14 cellular contexts compared by ENCODE assay signal in the genomic region with DNA sequence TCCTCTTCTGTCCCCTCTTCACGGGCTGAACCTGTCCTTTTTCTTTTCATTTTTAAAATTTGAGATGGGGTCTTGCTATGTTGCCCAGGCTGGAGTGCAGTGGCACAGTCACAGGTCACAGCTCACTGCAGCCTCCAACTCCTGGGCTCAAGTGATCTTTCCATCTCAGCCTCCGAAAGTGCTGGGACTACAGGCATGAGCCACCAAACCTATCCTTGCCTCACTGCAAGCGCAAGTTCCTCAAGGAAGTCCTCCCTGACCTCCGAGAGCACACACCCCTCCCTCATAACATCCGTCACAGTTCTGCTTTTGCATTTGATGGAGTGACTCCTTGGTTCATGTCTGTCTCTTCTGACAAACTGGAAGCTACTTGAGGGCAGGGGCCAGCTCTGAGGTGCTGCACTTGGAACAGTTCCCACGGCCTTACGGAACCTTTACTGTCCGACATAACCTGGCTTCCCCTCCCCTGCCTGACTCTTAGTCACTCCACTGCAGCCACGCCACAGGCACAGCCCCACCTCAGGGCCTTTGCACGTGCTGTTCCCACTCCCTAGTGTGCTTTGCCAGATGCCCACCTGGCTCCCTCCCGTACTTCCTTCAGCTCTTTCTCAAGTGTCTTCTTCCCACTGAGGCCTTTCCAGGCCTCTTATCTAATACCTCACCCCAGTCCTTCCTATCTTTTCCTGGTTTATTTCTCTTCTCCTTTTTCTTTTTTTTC. TPM values are rescaled to one million over a fixed set of nuclear protein-coding genes. Genes with fewer than 3 reads are reported as not detected.
A peak's percentile ranks its signal among the peaks of the same experiment; 100 is the strongest.
DNase-seq lines count a peak whose midpoint lies in the region; ATAC-seq, FAIRE-seq and TF ChIP-seq lines count a peak whose summit lies in the region.
"Had no signal": no experiment of that assay in that cellular context is flagged by ENCODE, and none has a peak within 500 bp of the region (broad histone marks: within the 10 kb centered on the region; RNA-seq: fewer than 3 reads in every experiment).

No MANE protein-coding gene starts in this region.

- no peak overlapping the region for H3K4me2 ChIP-seq in astrocyte (ENCODE audit: low read length)

- peaks cover 9% of the 10 kb centered on the region for H3K79me2 ChIP-seq in astrocyte (ENCODE audit: insufficient read depth, low read length)

- WGBS in psoas muscle, 3 donors = 87 to 91% (median 89%) methylated on average over 11 of the region's 11 CpGs

- H3K27ac Mint-ChIP-seq in activated CD4-positive, alpha-beta memory T cell treated with anti-CD3 and anti-CD28 coated beads, Interleukin-2, amount 10 ng/mL, durations not matched to agents 7 days and 5 days = peak overlapping the region; percentile 12
- H3K27ac Mint-ChIP-seq in activated CD4-positive, alpha-beta memory T cell treated with anti-CD3 and anti-CD28 coated beads for 36 hours = no peak overlapping the region
- H3K27ac Mint-ChIP-seq in astrocyte (ENCODE audit: unreplicated experiment) = peak overlapping the region; percentile 7
- H3K27ac Mint-ChIP-seq in Calu3 (ENCODE audit: unreplicated experiment) = no peak overlapping the region

- peaks cover 17% of the 10 kb centered on the region for H4K20me1 ChIP-seq in astrocyte (ENCODE audit: insufficient read depth, low read length)

- H3K4me1 Mint-ChIP-seq in activated CD4-positive, alpha-beta memory T cell treated with anti-CD3 and anti-CD28 coated beads, Interleukin-2, amount 10 ng/mL, durations not matched to agents 7 days and 5 days = peaks cover 34% of the 10 kb centered on the region
- peaks cover 15% of the 10 kb centered on the region for H3K4me1 Mint-ChIP-seq in activated CD4-positive, alpha-beta memory T cell treated with anti-CD3 and anti-CD28 coated beads for 36 hours (ENCODE audit: low read depth)
- H3K4me1 Mint-ChIP-seq in astrocyte (ENCODE audit: low read depth, unreplicated experiment) (peaks cover 11% of the 10 kb centered on the region), Calu3 (ENCODE audit: low read depth, unreplicated experiment) (peaks cover 39% of the 10 kb centered on the region)

- H2AFZ ChIP-seq in astrocyte (ENCODE audit: low read depth, low read length) = no peak overlapping the region

- no peak overlapping the region for H3K9ac ChIP-seq in astrocyte (ENCODE audit: low read length)

- TF ChIP-seq POLR2A in NB4 (IDR thresholded peaks at IDR 0.05; ENCODE audit: extremely low read depth, insufficient read length) = no peak

- H3K27me3 Mint-ChIP-seq in activated CD4-positive, alpha-beta memory T cell treated with anti-CD3 and anti-CD28 coated beads, Interleukin-2, amount 10 ng/mL, durations not matched to agents 7 days and 5 days = no peaks in the 10 kb centered on the region
- no peaks in the 10 kb centered on the region for H3K27me3 Mint-ChIP-seq in activated CD4-positive, alpha-beta memory T cell treated with anti-CD3 and anti-CD28 coated beads for 36 hours
- H3K27me3 Mint-ChIP-seq in astrocyte (ENCODE audit: low read depth, unreplicated experiment) (no peaks in the 10 kb centered on the region), Calu3 (ENCODE audit: unreplicated experiment) (no peaks in the 10 kb centered on the region)

- POLR2A ChIA-PET in activated CD4-positive, alpha-beta memory T cell treated with anti-CD3 and anti-CD28 coated beads, Interleukin-2, amount 10 ng/mL, durations not matched to agents 7 days and 5 days (lab: Charles Lee) = interaction anchor here (1.0 to 1.7 kb wide), 3 partner anchors 9 to 22 kb away, joined by 3 to 7 read pairs (median 3); a partner anchor contains a TSS
- POLR2A ChIA-PET in activated CD4-positive, alpha-beta memory T cell treated with anti-CD3 and anti-CD28 coated beads for 36 hours (lab: Charles Lee) = interaction anchor here (1.1 kb wide), 1 partner anchor 11 kb away, joined by 3 read pairs; no protein-coding TSS in a partner anchor

- no peak for TF ChIP-seq CTCF in NB4 (IDR thresholded peaks at IDR 0.05; ENCODE audit: low read depth, low read length)
- no peak for TF ChIP-seq CTCF in astrocyte (IDR thresholded peaks at IDR 0.05; ENCODE audit: insufficient read depth, low read depth, low read length)
- no peak for TF ChIP-seq CTCF in psoas muscle (IDR thresholded peaks at IDR 0.05)
- no peak for TF ChIP-seq CTCF in Calu3 (IDR thresholded peaks at IDR 0.05; ENCODE audit: unreplicated experiment)

- H3K27ac ChIP-seq in astrocyte (ENCODE audit: low read depth, low read length) (no peak overlapping the region), psoas muscle (peak overlapping the region; percentile 23)

- no TSS peak for BruUV-seq in Calu3 (replicated peaks; lab: Mats Ljungman, UMichigan)

- H3K4me3 ChIP-seq in NB4 (ENCODE audit: low read depth, low read length) (no peak overlapping the region), astrocyte (ENCODE audit: insufficient read depth, low read depth, low read length) (no peak overlapping the region), psoas muscle (no peak overlapping the region)
- H3K4me3 ChIP-seq: upper lobe of left lung had no signal

- FAIRE-seq in astrocyte (lab: Jason Lieb, UNC) = no peak

- intact Hi-C loops in activated CD4-positive, alpha-beta memory T cell treated with anti-CD3 and anti-CD28 coated beads for 36 hours (cut with micrococcal nuclease) = no loop called here
- intact Hi-C loops in psoas muscle (cut with DNase I) = no loop called here
- intact Hi-C loops in Calu3 (cut with micrococcal nuclease; ENCODE audit: unreplicated experiment) = no loop called here

- peaks cover 8% of the 10 kb centered on the region for H3K36me3 ChIP-seq in astrocyte (ENCODE audit: insufficient read depth, low read length)
- H3K36me3 ChIP-seq in psoas muscle (ENCODE audit: insufficient read depth in 1 of 2, low read depth in 1 of 2) = peaks cover 0 to 39% of the 10 kb centered on the region in 2 donors

- H3K36me3 Mint-ChIP-seq in activated CD4-positive, alpha-beta memory T cell treated with anti-CD3 and anti-CD28 coated beads, Interleukin-2, amount 10 ng/mL, durations not matched to agents 7 days and 5 days (ENCODE audit: low read depth) = peaks cover 34% of the 10 kb centered on the region
- H3K36me3 Mint-ChIP-seq in activated CD4-positive, alpha-beta memory T cell treated with anti-CD3 and anti-CD28 coated beads for 36 hours = peaks cover 22% of the 10 kb centered on the region
- H3K36me3 Mint-ChIP-seq in astrocyte (ENCODE audit: low read depth, unreplicated experiment) (peaks cover 25% of the 10 kb centered on the region), Calu3 (ENCODE audit: insufficient read depth, unreplicated experiment) (peaks cover 72% of the 10 kb centered on the region)

- H3K9me3 Mint-ChIP-seq in activated CD4-positive, alpha-beta memory T cell treated with anti-CD3 and anti-CD28 coated beads, Interleukin-2, amount 10 ng/mL, durations not matched to agents 7 days and 5 days = no peaks in the 10 kb centered on the region
- H3K9me3 Mint-ChIP-seq in activated CD4-positive, alpha-beta memory T cell treated with anti-CD3 and anti-CD28 coated beads for 36 hours = no peaks in the 10 kb centered on the region
- H3K9me3 Mint-ChIP-seq in astrocyte (ENCODE audit: unreplicated experiment) (no peaks in the 10 kb centered on the region), Calu3 (ENCODE audit: low read depth, unreplicated experiment) (no peaks in the 10 kb centered on the region)

- no peak for ATAC-seq in psoas muscle

- peaks cover 16% of the 10 kb centered on the region for H3K4me1 ChIP-seq in astrocyte (ENCODE audit: insufficient read depth, low read length)
- H3K4me1 ChIP-seq in psoas muscle = peaks cover 11% of the 10 kb centered on the region

- CTCF ChIA-PET in activated CD4-positive, alpha-beta memory T cell treated with anti-CD3 and anti-CD28 coated beads, Interleukin-2, amount 10 ng/mL, durations not matched to agents 7 days and 5 days (lab: Charles Lee) = interaction anchor here (1.1 kb wide), 1 partner anchor 18 kb away, joined by 3 read pairs; no protein-coding TSS in a partner anchor
- CTCF ChIA-PET in activated CD4-positive, alpha-beta memory T cell treated with anti-CD3 and anti-CD28 coated beads for 36 hours (lab: Charles Lee) = interaction anchor here (1.2 kb wide), 1 partner anchor 55 kb away, joined by 6 read pairs; no protein-coding TSS in a partner anchor
- CTCF ChIA-PET in Calu3 (lab: Charles Lee) = no interaction called here

- H3K27me3 ChIP-seq in astrocyte (ENCODE audit: insufficient read depth, low read length) = no peaks in the 10 kb centered on the region
- no peaks in the 10 kb centered on the region for H3K27me3 ChIP-seq in psoas muscle (ENCODE audit: insufficient read depth in 3 of 3, low read length in 2 of 3)
- H3K27me3 ChIP-seq: upper lobe of left lung had no signal

- DNase-seq in activated CD4-positive, alpha-beta memory T cell treated with anti-CD3 and anti-CD28 coated beads, Interleukin-2, amount 10 ng/mL, durations not matched to agents 7 days and 5 days = no peak
- no peak for DNase-seq in activated CD4-positive, alpha-beta memory T cell treated with anti-CD3 and anti-CD28 coated beads for 36 hours
- DNase-seq in NB4 (ENCODE audit: low read depth) (peak; percentile 61), astrocyte (ENCODE audit: low read depth) (no peak), psoas muscle (no peak), Calu3 (no peak), NCI-H748 treated with DMSO at 0.1 percent for 48 hours (lab: John Stamatoyannopoulos, UW) (no peak), SW480 (ENCODE audit: low spot score) (no peak)
- DNase-seq: ACHN; effector CD8-positive, alpha-beta T cell; NCI-H1092 treated with DMSO at 0.1 percent for 48 hours; NCI-H2171 treated with DMSO at 0.1 percent for 48 hours; stimulated activated CD4-positive, alpha-beta T cell treated with anti-CD3 and anti-CD28 coated beads, Interleukin-4, amount 100 ng/mL, for 4 hours had no signal

- H3K9me3 ChIP-seq in astrocyte (ENCODE audit: insufficient read depth, low read depth, low read length) (no peaks in the 10 kb centered on the region), psoas muscle (no peaks in the 10 kb centered on the region)
- H3K9me3 ChIP-seq: upper lobe of left lung had no signal

- H3K4me3 Mint-ChIP-seq in activated CD4-positive, alpha-beta memory T cell treated with anti-CD3 and anti-CD28 coated beads, Interleukin-2, amount 10 ng/mL, durations not matched to agents 7 days and 5 days = no peak overlapping the region
- no peak overlapping the region for H3K4me3 Mint-ChIP-seq in activated CD4-positive, alpha-beta memory T cell treated with anti-CD3 and anti-CD28 coated beads for 36 hours
- no peak overlapping the region for H3K4me3 Mint-ChIP-seq in astrocyte (ENCODE audit: unreplicated experiment)
- H3K4me3 Mint-ChIP-seq in Calu3 (ENCODE audit: low read depth, unreplicated experiment) = no peak overlapping the region

RNA-seq across cellular contexts. Expression of a gene that starts 4.4 kb away (rescaled TPM):
- total RNA-seq in activated CD4-positive, alpha-beta memory T cell treated with anti-CD3 and anti-CD28 coated beads, Interleukin-2, amount 10 ng/mL, durations not matched to agents 7 days and 5 days = 1 to 10 TPM; 1.9 to 2.5 TPM
- total RNA-seq in activated CD4-positive, alpha-beta memory T cell treated with anti-CD3 and anti-CD28 coated beads for 36 hours = 1 to 10 TPM; 2.3 to 2.9 TPM
- 0.22 and 0.27 TPM in 2 replicates for total RNA-seq in astrocyte
- 1 to 10 TPM in 1 of 4 donors, under 1 TPM in 3; 0.32 to 1.0 (median 0.51) TPM for total RNA-seq in psoas muscle
- polyA plus RNA-seq in psoas muscle = 1 to 10 TPM in 2 of 3 donors, under 1 TPM in 1; 0.76 to 1.6 (median 1.5) TPM
- total RNA-seq in Calu3 (2022) = 3.6 and 4.7 TPM in 2 replicates

RNA-seq across cellular contexts. Expression of a gene that starts 8.7 kb away (rescaled TPM):
- total RNA-seq in activated CD4-positive, alpha-beta memory T cell treated with anti-CD3 and anti-CD28 coated beads, Interleukin-2, amount 10 ng/mL, durations not matched to agents 7 days and 5 days = 100 to 1,000 TPM in 1 of 2 experiments, 10 to 100 TPM in 1; 99.4 to 106 TPM
- 10 to 100 TPM; 32.5 to 36.9 TPM for total RNA-seq in activated CD4-positive, alpha-beta memory T cell treated with anti-CD3 and anti-CD28 coated beads for 36 hours
- total RNA-seq in astrocyte (20.5 and 25.2 TPM in 2 replicates), psoas muscle (100 to 1,000 TPM in 1 of 4 donors, 10 to 100 TPM in 3; 47.1 to 156 (median 60.2) TPM), Calu3 (2022) (21.1 and 28.0 TPM in 2 replicates)
- polyA plus RNA-seq in psoas muscle = 10 to 100 TPM; 24.8 to 96.2 (median 81.4) TPM

RNA-seq across cellular contexts. Expression of a gene that starts 11.5 kb away (rescaled TPM):
- 100 to 1,000 TPM; 146 to 147 TPM for total RNA-seq in activated CD4-positive, alpha-beta memory T cell treated with anti-CD3 and anti-CD28 coated beads, Interleukin-2, amount 10 ng/mL, durations not matched to agents 7 days and 5 days
- 100 to 1,000 TPM; 121 to 133 TPM for total RNA-seq in activated CD4-positive, alpha-beta memory T cell treated with anti-CD3 and anti-CD28 coated beads for 36 hours
- total RNA-seq in astrocyte (140 TPM in 2 replicates), psoas muscle (10 to 100 TPM; 38.1 to 64.5 (median 58.5) TPM), Calu3 (2022) (184 and 187 TPM in 2 replicates)
- polyA plus RNA-seq in psoas muscle = 100 to 1,000 TPM in 2 of 3 donors, 10 to 100 TPM in 1; 79.1 to 172 (median 130) TPM

RNA-seq across cellular contexts. Expression of a gene that starts 21.8 kb away (rescaled TPM):
- 1,000 to 10,000 TPM; 1,403 to 1,450 TPM for total RNA-seq in activated CD4-positive, alpha-beta memory T cell treated with anti-CD3 and anti-CD28 coated beads, Interleukin-2, amount 10 ng/mL, durations not matched to agents 7 days and 5 days
- total RNA-seq in activated CD4-positive, alpha-beta memory T cell treated with anti-CD3 and anti-CD28 coated beads for 36 hours = 1,000 to 10,000 TPM; 1,724 to 1,734 TPM
- 1,795 and 1,830 TPM in 2 replicates for total RNA-seq in astrocyte
- 1,000 to 10,000 TPM; 5,088 to 7,531 (median 6,001) TPM for total RNA-seq in psoas muscle
- polyA plus RNA-seq in psoas muscle = over 10,000 TPM in 1 of 3 donors, 1,000 to 10,000 TPM in 2; 4,532 to 12,458 (median 6,880) TPM
- 1,549 and 1,562 TPM in 2 replicates for total RNA-seq in Calu3 (2022)

RNA-seq across cellular contexts. Expression of a gene that starts 26.0 kb away (rescaled TPM):
- 10 to 100 TPM; 11.5 to 12.3 TPM for total RNA-seq in activated CD4-positive, alpha-beta memory T cell treated with anti-CD3 and anti-CD28 coated beads, Interleukin-2, amount 10 ng/mL, durations not matched to agents 7 days and 5 days
- 1 to 10 TPM; 5.3 to 9.9 TPM for total RNA-seq in activated CD4-positive, alpha-beta memory T cell treated with anti-CD3 and anti-CD28 coated beads for 36 hours
- total RNA-seq in astrocyte (1.8 and 3.6 TPM in 2 replicates), psoas muscle (1 to 10 TPM in 2 of 4 donors, under 1 TPM in 2; 0.56 to 3.1 (median 1.3) TPM), Calu3 (2022) (7.8 and 9.4 TPM in 2 replicates)
- polyA plus RNA-seq in psoas muscle = under 1 TPM; 0.48 to 0.91 (median 0.89) TPM

Comparison
In these comparisons a context has a peak if more than half of its experiments do, and no peak if none do; other contexts are left out.
1. H3K27ac Mint-ChIP-seq: peak in activated CD4-positive, alpha-beta memory T cell treated with anti-CD3 and anti-CD28 coated beads, Interleukin-2, amount 10 ng/mL, durations not matched to agents 7 days and 5 days (single experiment) and astrocyte (single experiment); none in activated CD4-positive, alpha-beta memory T cell treated with anti-CD3 and anti-CD28 coated beads for 36 hours (single experiment) and Calu3 (single experiment).